12 cellular contexts compared by ENCODE assay signal in the genomic region with DNA sequence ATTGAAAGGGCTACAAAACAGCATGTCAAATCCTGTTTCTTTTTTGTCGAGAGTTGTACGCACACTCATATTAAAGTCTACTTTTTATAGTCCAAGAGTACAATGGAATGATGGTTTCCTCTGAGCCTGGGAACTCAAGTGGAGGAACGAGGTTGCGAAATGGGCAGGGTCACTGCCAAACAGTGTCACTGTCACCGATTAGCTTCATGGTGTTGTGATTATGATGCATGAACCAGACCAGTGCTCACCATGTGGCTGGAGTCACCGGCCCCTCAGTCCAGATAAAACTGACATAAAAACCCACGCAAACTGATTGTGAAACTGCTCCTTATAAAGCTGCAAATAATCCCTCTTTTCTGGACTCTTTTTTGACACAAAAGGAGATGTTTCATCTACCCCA.
DNase-seq lines count a peak whose midpoint lies in the region; ATAC-seq and TF ChIP-seq lines count a peak whose summit lies in the region.
"Had no signal": no experiment of that assay in that cellular context is flagged by ENCODE, and none has a peak within 500 bp of the region (broad histone marks: within the 10 kb centered on the region; RNA-seq: fewer than 3 reads in every experiment).

No MANE protein-coding gene starts in this region.

- 43 to 57% methylated on average over 7 of the region's 7 CpGs for WGBS in tibial nerve, 2 donors

- H3K9me3 Mint-ChIP-seq in CD4-positive, alpha-beta T cell = no peaks in the 10 kb centered on the region
- no peaks in the 10 kb centered on the region for H3K9me3 Mint-ChIP-seq in activated CD8-positive, alpha-beta T cell treated with anti-CD3 and anti-CD28 coated beads, Interleukin-2, amount 10 ng/mL, durations not matched to agents 7 days and 5 days (ENCODE audit: insufficient read depth)
- H3K9me3 Mint-ChIP-seq: activated CD4-positive, alpha-beta memory T cell treated with anti-CD3 and anti-CD28 coated beads for 36 hours; activated naive CD8-positive, alpha-beta T cell treated with anti-CD3 and anti-CD28 coated beads, Interleukin-2, amount 10 ng/mL, durations not matched to agents 7 days and 5 days had no signal

- no peaks in the 10 kb centered on the region for H3K79me2 ChIP-seq in PC-3 (ENCODE audit: low read length)

- H3K9me2 ChIP-seq in PC-3 (replicated peaks; ENCODE audit: low read length) = no peaks in the 10 kb centered on the region

- H3K9me3 ChIP-seq in PC-3 (ENCODE audit: low read length) (no peaks in the 10 kb centered on the region), mucosa of descending colon (no peaks in the 10 kb centered on the region), tibial nerve (no peaks in the 10 kb centered on the region)
- H3K9me3 ChIP-seq in CD4-positive, alpha-beta T cell (ENCODE audit: control insufficient read depth, low read length) = no peaks in the 10 kb centered on the region

- H3K4me1 ChIP-seq in PC-3 (ENCODE audit: insufficient read depth, low read length) = peaks cover 19% of the 10 kb centered on the region
- H3K4me1 ChIP-seq in mucosa of descending colon (ENCODE audit: low read depth) = no peaks in the 10 kb centered on the region
- H3K4me1 ChIP-seq in tibial nerve = peaks cover 0 to 38% (median 0%) of the 10 kb centered on the region in 4 donors

- H3K4me3 ChIP-seq in PC-3 (ENCODE audit: low read length) (no peak overlapping the region), mucosa of descending colon (no peak overlapping the region), tibial nerve (no peak overlapping the region)

- H3K4me3 Mint-ChIP-seq in CD4-positive, alpha-beta T cell = no peak overlapping the region
- H3K4me3 Mint-ChIP-seq in activated CD8-positive, alpha-beta T cell treated with anti-CD3 and anti-CD28 coated beads, Interleukin-2, amount 10 ng/mL, durations not matched to agents 7 days and 5 days = no peak overlapping the region
- H3K4me3 Mint-ChIP-seq: activated CD4-positive, alpha-beta memory T cell treated with anti-CD3 and anti-CD28 coated beads for 36 hours; activated naive CD8-positive, alpha-beta T cell treated with anti-CD3 and anti-CD28 coated beads, Interleukin-2, amount 10 ng/mL, durations not matched to agents 7 days and 5 days had no signal

- no peaks in the 10 kb centered on the region for H3K36me3 Mint-ChIP-seq in CD4-positive, alpha-beta T cell (ENCODE audit: low read depth)
- H3K36me3 Mint-ChIP-seq in activated CD8-positive, alpha-beta T cell treated with anti-CD3 and anti-CD28 coated beads, Interleukin-2, amount 10 ng/mL, durations not matched to agents 7 days and 5 days (ENCODE audit: low read depth) = no peaks in the 10 kb centered on the region
- H3K36me3 Mint-ChIP-seq: activated CD4-positive, alpha-beta memory T cell treated with anti-CD3 and anti-CD28 coated beads for 36 hours; activated naive CD8-positive, alpha-beta T cell treated with anti-CD3 and anti-CD28 coated beads, Interleukin-2, amount 10 ng/mL, durations not matched to agents 7 days and 5 days had no signal

- POLR2A ChIA-PET in PC-3 (lab: Charles Lee; ENCODE audit: unreplicated experiment) = no interaction called here
- POLR2A ChIA-PET in CD4-positive, alpha-beta T cell (lab: Charles Lee) = no interaction called here
- POLR2A ChIA-PET in activated CD8-positive, alpha-beta T cell treated with anti-CD3 and anti-CD28 coated beads, Interleukin-2, amount 10 ng/mL, durations not matched to agents 7 days and 5 days (lab: Charles Lee) = no interaction called here

- ATAC-seq in PC-3 = no peak
- ATAC-seq in mucosa of descending colon = peak; percentile 19
- ATAC-seq in CD4-positive, alpha-beta T cell (ENCODE audit: poor library complexity) = no peak
- no peak for ATAC-seq in activated CD8-positive, alpha-beta T cell treated with anti-CD3 and anti-CD28 coated beads, Interleukin-2, amount 10 ng/mL, durations not matched to agents 7 days and 5 days

- H3K4me1 Mint-ChIP-seq in CD4-positive, alpha-beta T cell (ENCODE audit: low read depth) = no peaks in the 10 kb centered on the region
- H3K4me1 Mint-ChIP-seq in activated CD8-positive, alpha-beta T cell treated with anti-CD3 and anti-CD28 coated beads, Interleukin-2, amount 10 ng/mL, durations not matched to agents 7 days and 5 days (ENCODE audit: low read depth) = no peaks in the 10 kb centered on the region
- H3K4me1 Mint-ChIP-seq: activated naive CD8-positive, alpha-beta T cell treated with anti-CD3 and anti-CD28 coated beads, Interleukin-2, amount 10 ng/mL, durations not matched to agents 7 days and 5 days had no signal

- CTCF ChIA-PET in PC-3 (lab: Charles Lee) = no interaction called here
- CTCF ChIA-PET in CD4-positive, alpha-beta T cell (lab: Charles Lee) = no interaction called here
- CTCF ChIA-PET in activated CD8-positive, alpha-beta T cell treated with anti-CD3 and anti-CD28 coated beads, Interleukin-2, amount 10 ng/mL, durations not matched to agents 7 days and 5 days (lab: Charles Lee) = no interaction called here

- H3K27me3 Mint-ChIP-seq in CD4-positive, alpha-beta T cell = peaks cover 33% of the 10 kb centered on the region
- no peaks in the 10 kb centered on the region for H3K27me3 Mint-ChIP-seq in activated CD8-positive, alpha-beta T cell treated with anti-CD3 and anti-CD28 coated beads, Interleukin-2, amount 10 ng/mL, durations not matched to agents 7 days and 5 days (ENCODE audit: low read depth)

- H3K27ac Mint-ChIP-seq in CD4-positive, alpha-beta T cell = no peak overlapping the region
- H3K27ac Mint-ChIP-seq in activated CD8-positive, alpha-beta T cell treated with anti-CD3 and anti-CD28 coated beads, Interleukin-2, amount 10 ng/mL, durations not matched to agents 7 days and 5 days = no peak overlapping the region
- H3K27ac Mint-ChIP-seq: activated CD4-positive, alpha-beta memory T cell treated with anti-CD3 and anti-CD28 coated beads for 36 hours; activated naive CD8-positive, alpha-beta T cell treated with anti-CD3 and anti-CD28 coated beads, Interleukin-2, amount 10 ng/mL, durations not matched to agents 7 days and 5 days; progenitor cell of endocrine pancreas had no signal

- intact Hi-C loops in PC-3 (cut with micrococcal nuclease) = no loop called here
- intact Hi-C loops in mucosa of descending colon (cut with DNase I, micrococcal nuclease) = no loop called here
- intact Hi-C loops in CD4-positive, alpha-beta T cell (cut with DNase I, micrococcal nuclease) = no loop called here

- H3K27me3 ChIP-seq in PC-3 (ENCODE audit: low read length) (no peaks in the 10 kb centered on the region), tibial nerve (no peaks in the 10 kb centered on the region)
- no peaks in the 10 kb centered on the region for H3K27me3 ChIP-seq in CD4-positive, alpha-beta T cell (ENCODE audit: control insufficient read depth, insufficient read depth, low read length)

- H2AFZ ChIP-seq in PC-3 (ENCODE audit: low read length) = no peak overlapping the region

- no peak for TF ChIP-seq CTCF in PC-3 (conservative IDR thresholded peaks at IDR 0.05; ENCODE audit: low read depth, low read length)
- no peak for TF ChIP-seq CTCF in mucosa of descending colon (IDR thresholded peaks at IDR 0.05)
- TF ChIP-seq CTCF in tibial nerve (IDR thresholded peaks at IDR 0.05) = no peak
- TF ChIP-seq CTCF in CD4-positive, alpha-beta T cell (IDR thresholded peaks at IDR 0.05) = no peak

- DNase-seq in PC-3 = peak; percentile 38
- DNase-seq in fibroblast of peridontal ligament (ENCODE audit: extremely low read depth) = peak; percentile 68
- peak in 1 of 3 donors; percentile 38 for DNase-seq in mucosa of descending colon
- peak; percentile 29 to 48 for DNase-seq in tibial nerve (ENCODE audit: low spot score in 2 of 2)
- DNase-seq in NCI-H345 treated with DMSO at 0.1 percent for 48 hours (lab: John Stamatoyannopoulos, UW; ENCODE audit: unreplicated experiment) = no peak
- DNase-seq in CD4-positive, alpha-beta T cell = no peak
- DNase-seq in NCI-H1105 (lab: John Stamatoyannopoulos, UW) = no peak
- DNase-seq in activated CD8-positive, alpha-beta T cell treated with anti-CD3 and anti-CD28 coated beads, Interleukin-2, amount 10 ng/mL, durations not matched to agents 7 days and 5 days = no peak
- DNase-seq: activated CD4-positive, alpha-beta memory T cell treated with anti-CD3 and anti-CD28 coated beads for 36 hours; activated naive CD8-positive, alpha-beta T cell treated with anti-CD3 and anti-CD28 coated beads, Interleukin-2, amount 10 ng/mL, durations not matched to agents 7 days and 5 days; NCI-H526 treated with DMSO at 0.1 percent for 48 hours had no signal

- H3K4me2 ChIP-seq in PC-3 (ENCODE audit: low read length) = 0 out of 2 replicates have a peak overlapping the region, but pooled peaks have one; percentile 8

- no peaks in the 10 kb centered on the region for H4K20me1 ChIP-seq in PC-3 (ENCODE audit: low read length)

- no peak overlapping the region for H3K27ac ChIP-seq in PC-3 (ENCODE audit: low read length)
- H3K27ac ChIP-seq in tibial nerve = no peak overlapping the region
- H3K27ac ChIP-seq in CD4-positive, alpha-beta T cell (ENCODE audit: low read depth, low read length) = no peak overlapping the region

- TF ChIP-seq POLR2A in tibial nerve (IDR thresholded peaks at IDR 0.05) = no peak

- no peak overlapping the region for H3K9ac ChIP-seq in PC-3 (ENCODE audit: low read length)

- no TSS peak for BruUV-seq in PC-3 (replicated peaks; lab: Mats Ljungman, UMichigan)

- no peak for TF ChIP-seq EP300 in tibial nerve (IDR thresholded peaks at IDR 0.05)

- H3K36me3 ChIP-seq in PC-3 (ENCODE audit: low read depth, low read length) (no peaks in the 10 kb centered on the region), mucosa of descending colon (ENCODE audit: low read depth) (no peaks in the 10 kb centered on the region), tibial nerve (no peaks in the 10 kb centered on the region)

- H3F3A ChIP-seq in PC-3 (ENCODE audit: low read length, unreplicated experiment) = no peaks in the 10 kb centered on the region

Comparison
In these comparisons a context has a peak if more than half of its experiments do, and no peak if none do; other contexts are left out.
1. DNase-seq: peak in PC-3 (single experiment), fibroblast of peridontal ligament (single experiment) and tibial nerve (2 of 2); none in NCI-H345 treated with DMSO at 0.1 percent for 48 hours (single experiment), CD4-positive, alpha-beta T cell (0 of 10), NCI-H1105 (single experiment) and activated CD8-positive, alpha-beta T cell treated with anti-CD3 and anti-CD28 coated beads, Interleukin-2, amount 10 ng/mL, durations not matched to agents 7 days and 5 days (single experiment).